In the genomic region with DNA sequence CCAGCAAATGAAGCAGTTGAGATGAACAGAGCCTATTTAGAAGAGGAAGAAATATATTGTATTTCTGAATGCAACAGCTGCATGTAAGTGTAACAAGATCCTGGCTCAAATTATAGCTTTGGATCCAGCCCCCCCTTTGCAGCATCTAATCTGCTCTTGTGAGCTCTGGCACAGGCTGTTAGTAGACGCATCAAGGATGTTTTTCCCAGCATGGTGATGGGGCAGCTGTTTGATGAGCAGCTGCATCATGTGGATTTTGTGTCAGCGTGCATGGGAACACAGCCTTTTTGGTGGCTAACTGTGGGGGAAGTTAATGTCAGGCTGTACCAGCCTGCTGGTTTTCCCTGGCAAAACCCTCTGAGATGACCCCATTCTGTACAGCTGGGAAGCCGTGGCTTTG, we compare ENCODE assay signal across 19 cellular contexts.
A peak's percentile ranks its signal among the peaks of the same experiment; 100 is the strongest.
DNase-seq lines count a peak whose midpoint lies in the region; ATAC-seq lines count a peak whose summit lies in the region.
"Had no signal": no experiment of that assay in that cellular context is flagged by ENCODE, and none has a peak within 500 bp of the region (broad histone marks: within the 10 kb centered on the region; RNA-seq: fewer than 3 reads in every experiment).

No MANE protein-coding gene starts in this region.

- ATAC-seq in HG02884 (IDR thresholded peaks at IDR 0.05; ENCODE audit: unreplicated experiment) = no peak
- ATAC-seq: HCT116 had no signal

- DNase-seq in NCI-H2029 (lab: John Stamatoyannopoulos, UW) = peak; percentile 3
- DNase-seq in NCI-H2029 treated with DMSO at 0.1 percent for 48 hours (lab: John Stamatoyannopoulos, UW) = no peak
- peak; percentile 8 for DNase-seq in NCI-H82 treated with DMSO at 0.1 percent for 48 hours (lab: John Stamatoyannopoulos, UW; ENCODE audit: unreplicated experiment)
- peak; percentile 90 for DNase-seq in inferior parietal cortex (ENCODE audit: extremely low spot score)
- peak; percentile 98 for DNase-seq in superior temporal gyrus (ENCODE audit: extremely low spot score)
- DNase-seq in activated effector memory CD4-positive, alpha-beta T cell treated with Interleukin-2 at 50 U/mL for 16 hours = no peak
- no peak for DNase-seq in RKO (ENCODE audit: low spot score)
- DNase-seq: activated B cell treated with CpG ODN at 0.5 μM for 24 hours; activated naive CD8-positive, alpha-beta T cell treated with anti-CD3 and anti-CD28 coated beads for 36 hours; cortex of kidney; GDM1; kidney glomerular epithelial cell; MG63; NCI-H187; NK-92 treated with Interleukin-12 subunit alpha and Interleukin-12 subunit beta, amount 100 ng/mL, for 24 hours; Peyer's patch; retina had no signal

Comparison
In these comparisons a context has a peak if more than half of its experiments do, and no peak if none do; other contexts are left out.
1. DNase-seq: peak in NCI-H2029 (single experiment), NCI-H82 treated with DMSO at 0.1 percent for 48 hours (single experiment), inferior parietal cortex (single experiment) and superior temporal gyrus (single experiment); none in NCI-H2029 treated with DMSO at 0.1 percent for 48 hours (single experiment), activated effector memory CD4-positive, alpha-beta T cell treated with Interleukin-2 at 50 U/mL for 16 hours (single experiment) and RKO (single experiment).